In the genomic region with DNA sequence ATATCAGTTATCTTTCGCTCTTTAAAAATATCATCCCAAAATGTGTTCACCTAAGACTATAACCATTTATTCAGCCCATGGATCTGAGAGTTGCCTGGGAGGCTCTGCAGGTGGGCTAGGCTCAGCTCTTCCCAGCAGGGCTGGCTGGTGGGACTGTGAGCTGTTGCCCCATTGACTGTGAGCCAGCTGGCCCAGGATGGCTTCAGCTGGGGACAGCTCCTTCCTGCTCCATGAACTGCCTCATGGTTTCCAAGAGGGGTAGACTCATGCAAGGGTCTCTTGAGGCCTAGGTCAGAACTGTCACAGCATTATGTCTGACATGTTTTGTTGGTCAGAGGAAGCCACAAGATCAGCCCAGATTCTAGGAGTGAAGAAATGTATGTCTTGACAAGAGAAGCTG, we compare ENCODE assay signal across 18 cellular contexts.
A peak's percentile ranks its signal among the peaks of the same experiment; 100 is the strongest.
DNase-seq lines count a peak whose midpoint lies in the region; ATAC-seq and TF ChIP-seq lines count a peak whose summit lies in the region.
"Had no signal": no experiment of that assay in that cellular context is flagged by ENCODE, and none has a peak within 500 bp of the region (broad histone marks: within the 10 kb centered on the region; RNA-seq: fewer than 3 reads in every experiment).

No MANE protein-coding gene starts in this region.

- no peaks in the 10 kb centered on the region for H3K9me1 ChIP-seq in IMR-90 (ENCODE audit: insufficient read depth, low read length)

- H3K27me3 ChIP-seq in IMR-90 (ENCODE audit: control insufficient read depth, insufficient read depth, low read length) (no peaks in the 10 kb centered on the region; the same call in 1 of the 2 replicates), thyroid gland (no peaks in the 10 kb centered on the region)
- H3K27me3 ChIP-seq in naive thymus-derived CD4-positive, alpha-beta T cell (ENCODE audit: control insufficient read depth in 2 of 2, insufficient read depth in 2 of 2, low read length in 2 of 2), result no peaks in the 10 kb centered on the region
- H3K27me3 ChIP-seq: SJSA1 had no signal

- no peaks in the 10 kb centered on the region for H3K4me1 ChIP-seq in IMR-90 (ENCODE audit: control insufficient read depth, insufficient read depth, low read length)
- H3K4me1 ChIP-seq in thyroid gland, result no peaks in the 10 kb centered on the region
- H3K4me1 ChIP-seq in naive thymus-derived CD4-positive, alpha-beta T cell (ENCODE audit: control insufficient read depth in 2 of 2, insufficient read depth in 2 of 2, low read length in 2 of 2), result no peaks in the 10 kb centered on the region
- H3K4me1 ChIP-seq: SJSA1 had no signal

- H2AFZ ChIP-seq in IMR-90 (replicated peaks; ENCODE audit: low read length, poor library complexity), result peak overlapping the region; percentile 32
- H2AFZ ChIP-seq: GM23248 had no signal

- H3K36me3 ChIP-seq in IMR-90 (ENCODE audit: control insufficient read depth, insufficient read depth, low read length) (no peaks in the 10 kb centered on the region), thyroid gland (no peaks in the 10 kb centered on the region)
- H3K36me3 ChIP-seq in naive thymus-derived CD4-positive, alpha-beta T cell (ENCODE audit: control insufficient read depth in 2 of 3, insufficient read depth in 3 of 3, low read length in 3 of 3), result no peaks in the 10 kb centered on the region
- H3K36me3 ChIP-seq: SJSA1 had no signal

- CTCF ChIA-PET in IMR-90 (lab: Yijun Ruan, JAX) (interaction anchor here (0.8 kb wide), 1 partner anchor 458 kb away, joined by 3 read pairs; no protein-coding TSS in a partner anchor), WTC11 (lab: Charles Lee) (interaction anchor here (0.9 kb wide), 1 partner anchor 27 kb away, joined by 3 read pairs; no protein-coding TSS in a partner anchor)
- CTCF ChIA-PET in naive thymus-derived CD4-positive, alpha-beta T cell (lab: Charles Lee), result no interaction called here

- H3K4me3 Mint-ChIP-seq in WTC11 (peak overlapping the region; percentile 45), nephron progenitor cell (peak overlapping the region; percentile 12)
- no peak overlapping the region for H3K4me3 Mint-ChIP-seq in naive thymus-derived CD4-positive, alpha-beta T cell
- H3K4me3 Mint-ChIP-seq: CD14-positive monocyte had no signal

- peak; percentile 30 for DNase-seq in DMS53 treated with DMSO at 0.1 percent for 48 hours (lab: John Stamatoyannopoulos, UW; ENCODE audit: unreplicated experiment)
- DNase-seq in IMR-90, result no peak
- no peak for DNase-seq in WTC11 (ENCODE audit: low spot score)
- no peak for DNase-seq in nephron progenitor cell
- no peak for DNase-seq in thyroid gland
- no peak for DNase-seq in naive thymus-derived CD4-positive, alpha-beta T cell
- DNase-seq in foreskin melanocyte, result no peak
- DNase-seq: ACHN, AML-193, COR-L47, GM23248, KG1, NCI-H1694 treated with DMSO at 0.1 percent for 48 hours, NCI-H226, NCI-H774, PC-3 had no signal

- intact Hi-C loops in IMR-90 (cut with micrococcal nuclease), result no loop called here
- intact Hi-C loops in thyroid gland (cut with DNase I), result no loop called here
- intact Hi-C loops in naive thymus-derived CD4-positive, alpha-beta T cell (cut with micrococcal nuclease), result no loop called here

- no peak overlapping the region for H2BK20ac ChIP-seq in IMR-90 (ENCODE audit: low read depth, low read length)

- no peak overlapping the region for H3K9ac ChIP-seq in IMR-90 (ENCODE audit: low read depth, low read length)
- H3K9ac ChIP-seq: GM23248 had no signal

- H3K4ac ChIP-seq in IMR-90 (ENCODE audit: low read depth, low read length), result no peak overlapping the region

- ATAC-seq in IMR-90 (ENCODE audit: low read depth) (no peak), WTC11 (peak; percentile 38; the same call in 1 of the 2 replicates)
- no peak for ATAC-seq in naive thymus-derived CD4-positive, alpha-beta T cell
- ATAC-seq: PC-3 had no signal

- no peak overlapping the region for H4K91ac ChIP-seq in IMR-90 (ENCODE audit: insufficient read depth, low read depth, low read length)

- H3K4me2 ChIP-seq in IMR-90 (ENCODE audit: low read depth, low read length), result no peak overlapping the region

- TF ChIP-seq CTCF in IMR-90 (conservative IDR thresholded peaks at IDR 0.05; ENCODE audit: low read depth, low read length) (no peak), WTC11 (IDR thresholded peaks at IDR 0.05) (no peak), nephron progenitor cell (IDR thresholded peaks at IDR 0.05) (no peak), thyroid gland (IDR thresholded peaks at IDR 0.05) (no peak)

- H3K9me3 Mint-ChIP-seq in WTC11 (peaks cover 31% of the 10 kb centered on the region), nephron progenitor cell (peaks cover 18% of the 10 kb centered on the region)
- peaks cover 2 to 18% (median 5%) of the 10 kb centered on the region in 11 donors for H3K9me3 Mint-ChIP-seq in naive thymus-derived CD4-positive, alpha-beta T cell

- H3K14ac ChIP-seq in IMR-90 (replicated peaks; ENCODE audit: low read depth, low read length), result no peak overlapping the region

- POLR2A ChIA-PET in IMR-90 (lab: Charles Lee; ENCODE audit: unreplicated experiment) (no interaction called here), WTC11 (lab: Charles Lee) (no interaction called here)
- POLR2A ChIA-PET in naive thymus-derived CD4-positive, alpha-beta T cell (lab: Charles Lee), result no interaction called here

- H2BK120ac ChIP-seq in IMR-90 (ENCODE audit: low read depth, low read length), result no peak overlapping the region

- H2AK5ac ChIP-seq in IMR-90 (ENCODE audit: low read depth, low read length), result no peak overlapping the region

- no peak overlapping the region for H3K27ac Mint-ChIP-seq in WTC11
- no peak overlapping the region for H3K27ac Mint-ChIP-seq in nephron progenitor cell
- no peak overlapping the region for H3K27ac Mint-ChIP-seq in naive thymus-derived CD4-positive, alpha-beta T cell
- H3K27ac Mint-ChIP-seq: CD14-positive monocyte had no signal

- no peak overlapping the region for H2BK15ac ChIP-seq in IMR-90 (ENCODE audit: low read depth, low read length)

- H4K8ac ChIP-seq in IMR-90 (ENCODE audit: low read depth in 2 of 2, low read length in 2 of 2), result no peak overlapping the region

- H3K27ac ChIP-seq in IMR-90 (ENCODE audit: insufficient read depth, low read length), result no peak overlapping the region
- H3K27ac ChIP-seq in thyroid gland, result no peak overlapping the region
- no peak overlapping the region for H3K27ac ChIP-seq in naive thymus-derived CD4-positive, alpha-beta T cell (ENCODE audit: low read depth, low read length)
- H3K27ac ChIP-seq: GM23248, SJSA1 had no signal

- H3K18ac ChIP-seq in IMR-90 (ENCODE audit: low read depth, low read length), result no peak overlapping the region

- no peak overlapping the region for H4K5ac ChIP-seq in IMR-90 (ENCODE audit: low read depth, low read length)

- no CpG with 5 or more reads among the region's 1 CpG for WGBS in IMR-90 (ENCODE audit: extremely low coverage in 2 of 2, insufficient read length in 1 of 2), 2 experiments
- 100% methylated on average over 1 of the region's 1 CpG for WGBS in thyroid gland, 2 donors

- H3K4me3 ChIP-seq in IMR-90 (ENCODE audit: insufficient read depth, low read depth, low read length), result no peak overlapping the region
- no peak overlapping the region for H3K4me3 ChIP-seq in thyroid gland (replicated peaks in 1 of 3)
- H3K4me3 ChIP-seq in naive thymus-derived CD4-positive, alpha-beta T cell (ENCODE audit: low read length), result no peak overlapping the region
- H3K4me3 ChIP-seq: GM23248, SJSA1 had no signal

- dilution Hi-C loops in IMR-90 (cut with HindIII; ENCODE audit: low sequenced_read_pairs, unreplicated experiment), result no loop called here

- no peaks in the 10 kb centered on the region for H3K27me3 Mint-ChIP-seq in WTC11 (ENCODE audit: low read depth)
- no peaks in the 10 kb centered on the region for H3K27me3 Mint-ChIP-seq in nephron progenitor cell (ENCODE audit: low read depth, poor library complexity)
- no peaks in the 10 kb centered on the region for H3K27me3 Mint-ChIP-seq in naive thymus-derived CD4-positive, alpha-beta T cell

- H3K9me3 ChIP-seq in IMR-90 (ENCODE audit: control insufficient read depth, insufficient read depth, low read length) (no peaks in the 10 kb centered on the region), thyroid gland (no peaks in the 10 kb centered on the region)
- peaks cover 0 to 4% (median 0%) of the 10 kb centered on the region in 3 experiments for H3K9me3 ChIP-seq in naive thymus-derived CD4-positive, alpha-beta T cell (ENCODE audit: control insufficient read depth in 2 of 3, low read length in 3 of 3)
- H3K9me3 ChIP-seq: SJSA1 had no signal

- in situ Hi-C loops in IMR-90 (cut with MboI; ENCODE audit: low sequenced_read_pairs), result no loop called here

- peaks cover 24% of the 10 kb centered on the region for H3K36me3 Mint-ChIP-seq in WTC11
- H3K36me3 Mint-ChIP-seq in nephron progenitor cell (ENCODE audit: low read depth), result no peaks in the 10 kb centered on the region
- H3K36me3 Mint-ChIP-seq in naive thymus-derived CD4-positive, alpha-beta T cell, result peaks cover 0 to 4% (median 0%) of the 10 kb centered on the region in 5 donors
- H3K36me3 Mint-ChIP-seq: CD14-positive monocyte had no signal

- no peak for TF ChIP-seq RAD21 in IMR-90 (IDR thresholded peaks at IDR 0.05; ENCODE audit: low read length)

- TF ChIP-seq POLR2A in IMR-90 (IDR thresholded peaks at IDR 0.05; ENCODE audit: low read depth, low read length) (no peak), thyroid gland (IDR thresholded peaks at IDR 0.05) (no peak)

- H3K23ac ChIP-seq in IMR-90 (ENCODE audit: low read depth, low read length), result no peak overlapping the region

- H3K4me1 Mint-ChIP-seq in WTC11 (peaks cover 11% of the 10 kb centered on the region), nephron progenitor cell (peaks cover 6% of the 10 kb centered on the region)
- no peaks in the 10 kb centered on the region for H3K4me1 Mint-ChIP-seq in naive thymus-derived CD4-positive, alpha-beta T cell
- H3K4me1 Mint-ChIP-seq: CD14-positive monocyte had no signal

- H4K20me1 ChIP-seq in IMR-90 (ENCODE audit: insufficient read depth, low read length), result no peaks in the 10 kb centered on the region

- H3K79me1 ChIP-seq in IMR-90 (ENCODE audit: low read depth in 1 of 2, low read length in 2 of 2), result no peaks in the 10 kb centered on the region

- H2AK9ac ChIP-seq in IMR-90 (replicated peaks; ENCODE audit: low read depth, low read length, poor library complexity), result no peak overlapping the region

- BruUV-seq in IMR-90 (replicated peaks; lab: Mats Ljungman, UMichigan), result no TSS peak

- no peak overlapping the region for H2BK5ac ChIP-seq in IMR-90 (ENCODE audit: low read depth, low read length, poor library complexity, severe bottlenecking)

- no peak overlapping the region for H3K56ac ChIP-seq in IMR-90 (ENCODE audit: extremely low read depth, insufficient read depth, low read length)

TF ChIP-seq in IMR-90, 13 proteins besides CTCF, POLR2A, EP300 and RAD21 (continues in another document):
- no peak for TF ChIP-seq SMC3 (IDR thresholded peaks at IDR 0.05; ENCODE audit: low read depth, low read length)

TF ChIP-seq in WTC11, 78 proteins besides CTCF, POLR2A, EP300 and RAD21 (continues in another document):
- TF ChIP-seq IRF2 (CRISPR knock-in tag; IDR thresholded peaks at IDR 0.05; ENCODE audit: borderline replicate concordance, low read depth) (no peak), JUN (CRISPR knock-in tag; IDR thresholded peaks at IDR 0.05) (no peak)

Comparison
In these comparisons a context has a peak if more than half of its experiments do, and no peak if none do; other contexts are left out.
1. H3K4me3 Mint-ChIP-seq: peak in WTC11 (single experiment) and nephron progenitor cell (single experiment); none in naive thymus-derived CD4-positive, alpha-beta T cell (0 of 10).